Comparison of ENCODE assay signal across 8 cellular contexts in the genomic region with DNA sequence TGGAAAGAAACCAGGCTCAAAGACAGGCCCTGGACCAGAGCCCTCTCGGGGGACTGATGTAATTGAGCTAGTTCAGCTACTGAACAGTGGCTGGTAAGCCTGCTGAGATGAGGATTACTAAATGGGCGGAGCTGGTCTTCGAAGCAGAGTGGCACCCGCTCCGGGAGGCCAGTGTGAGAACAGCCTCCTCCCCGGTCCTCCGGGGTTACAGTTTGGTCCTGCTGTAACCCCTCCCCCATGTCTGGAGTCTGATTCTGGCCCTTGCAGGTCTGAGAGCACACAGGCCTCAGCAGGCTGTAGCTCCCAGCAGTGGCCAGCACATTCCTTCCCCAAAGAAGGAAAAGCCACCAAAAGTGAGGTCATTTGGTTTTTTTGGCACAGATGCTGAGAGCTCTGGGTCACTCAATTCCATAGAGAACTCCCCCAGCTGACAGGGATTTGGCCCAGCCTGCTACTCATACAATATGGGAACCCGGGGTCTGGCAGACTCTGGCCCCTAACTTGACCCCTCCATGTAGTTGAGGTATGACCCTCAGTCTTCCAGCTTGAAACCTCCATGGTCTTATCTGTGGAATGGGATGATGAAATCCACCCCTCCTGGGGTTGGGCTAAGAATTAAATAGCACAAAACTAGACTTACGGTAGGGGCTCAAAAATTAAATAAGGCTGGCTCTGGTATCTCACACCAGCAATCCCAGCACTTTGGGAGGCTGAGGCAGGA. TPM values are rescaled to one million over a fixed set of nuclear protein-coding genes. Genes with fewer than 3 reads are reported as not detected.
DNase-seq lines count a peak whose midpoint lies in the region; ATAC-seq and TF ChIP-seq lines count a peak whose summit lies in the region.

No MANE protein-coding gene starts in this region.

- DNase-seq in HS-27A (ENCODE audit: low read depth) = peak; percentile 96
- peak; percentile 83 to 97 for DNase-seq in ascending aorta (ENCODE audit: low spot score in 2 of 2)
- DNase-seq in iris pigment epithelial cell (ENCODE audit: low read depth) = peak; percentile 98
- DNase-seq in stimulated activated naive CD8-positive, alpha-beta T cell treated with anti-CD3 and anti-CD28 coated beads, Interleukin-15, Interleukin-2, amounts not matched to agents 100 U/mL and 50 U/mL, for 24 hours = no peak
- no peak for DNase-seq in stimulated activated CD4-positive, alpha-beta T cell treated with anti-CD3 and anti-CD28 coated beads, Interleukin-1b, Interleukin-23, amount 100 ng/mL, for 48 hours
- no peak for DNase-seq in activated CD4-positive, CD25-positive, alpha-beta regulatory T cell treated with anti-CD3 and anti-CD28 coated beads, Interleukin-2, amount 50 U/mL, for 72 hours

- peak; percentile 42 for ATAC-seq in stimulated activated naive CD8-positive, alpha-beta T cell treated with anti-CD3 and anti-CD28 coated beads, Interleukin-15, Interleukin-2, amounts not matched to agents 100 U/mL and 50 U/mL, for 24 hours
- no peak for ATAC-seq in GM18511 (IDR thresholded peaks at IDR 0.05; ENCODE audit: unreplicated experiment)
- ATAC-seq in GM21529 (IDR thresholded peaks at IDR 0.05; ENCODE audit: unreplicated experiment) = no peak

- peaks cover 0 to 6% of the 10 kb centered on the region in 2 donors for H3K36me3 ChIP-seq in ascending aorta

- H3K27ac ChIP-seq in ascending aorta = peak overlapping the region; percentile 93

- TF ChIP-seq CTCF in ascending aorta (IDR thresholded peaks at IDR 0.05) = no peak

- peak overlapping the region in 1 of 2 donors; percentile 47 for H3K4me3 ChIP-seq in ascending aorta

- intact Hi-C loops in ascending aorta (cut with DNase I) = loop anchor here (2.0 to 5.0 kb wide), 2 partner anchors 15 to 148 kb away; a partner anchor contains a TSS

- H3K4me1 ChIP-seq in ascending aorta = peaks cover 62 to 96% of the 10 kb centered on the region in 2 donors

- H3K27me3 ChIP-seq in ascending aorta = no peaks in the 10 kb centered on the region

- H3K9me3 ChIP-seq in ascending aorta = no peaks in the 10 kb centered on the region

RNA-seq across cellular contexts. Expression of a gene that starts 39.0 kb away (rescaled TPM):
- 814 TPM for total RNA-seq in ascending aorta

Comparison
In these comparisons a context has a peak if more than half of its experiments do, and no peak if none do; other contexts are left out.
1. DNase-seq: peak in HS-27A (single experiment), ascending aorta (2 of 2) and iris pigment epithelial cell (single experiment); none in stimulated activated naive CD8-positive, alpha-beta T cell treated with anti-CD3 and anti-CD28 coated beads, Interleukin-15, Interleukin-2, amounts not matched to agents 100 U/mL and 50 U/mL, for 24 hours (single experiment), stimulated activated CD4-positive, alpha-beta T cell treated with anti-CD3 and anti-CD28 coated beads, Interleukin-1b, Interleukin-23, amount 100 ng/mL, for 48 hours (single experiment) and activated CD4-positive, CD25-positive, alpha-beta regulatory T cell treated with anti-CD3 and anti-CD28 coated beads, Interleukin-2, amount 50 U/mL, for 72 hours (single experiment).